In the genomic region with DNA sequence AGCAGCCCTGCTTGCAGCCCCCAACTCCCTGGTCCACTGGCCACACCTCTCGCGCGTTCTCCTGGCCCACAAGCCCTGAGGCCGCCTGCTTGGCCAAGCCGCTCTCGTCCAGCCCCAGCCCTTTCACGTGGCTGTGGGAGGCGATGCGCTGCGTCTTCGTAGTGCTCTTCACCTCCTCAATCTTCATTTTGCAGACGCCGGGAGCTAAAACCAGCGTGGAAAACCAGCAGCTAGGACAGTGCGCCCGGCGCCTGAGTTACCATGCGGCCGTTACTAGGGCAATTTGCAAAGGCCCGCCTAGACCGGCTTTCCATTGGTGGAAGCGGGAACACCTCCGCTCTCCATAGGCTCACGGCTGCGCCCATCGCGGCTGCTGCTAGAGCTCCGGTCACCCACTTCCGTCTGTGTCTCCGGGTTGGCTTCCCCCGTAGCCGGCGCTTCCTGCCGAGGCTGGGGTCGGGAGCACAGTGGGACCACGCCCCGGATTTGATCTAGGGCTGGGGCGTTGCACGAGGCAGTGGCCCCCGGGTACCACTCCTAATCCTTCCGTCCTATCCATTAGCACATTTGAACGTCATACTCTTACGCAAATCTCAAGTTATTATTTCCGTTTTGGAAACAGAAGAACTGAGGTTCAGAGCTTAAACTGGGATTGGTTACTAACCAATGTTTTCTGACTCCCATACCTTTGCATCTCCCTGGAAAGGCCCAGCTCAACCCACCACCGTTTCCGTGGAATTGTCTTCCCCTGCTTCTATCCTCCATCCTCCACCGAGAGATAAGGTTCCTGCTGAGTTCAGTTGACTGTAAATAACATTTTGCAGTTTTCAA, we compare ENCODE assay signal across 8 cellular contexts. TPM values are rescaled to one million over a fixed set of nuclear protein-coding genes. Genes with fewer than 3 reads are reported as not detected.
DNase-seq lines count a peak whose midpoint lies in the region; FAIRE-seq and TF ChIP-seq lines count a peak whose summit lies in the region.

Gene RUVBL1, minus strand, starts transcription at position 275 of the 831 bp plus-strand sequence. Its CDS starts 88 bp downstream, at position 187.

- H3K36me3 Mint-ChIP-seq in activated naive CD4-positive, alpha-beta T cell treated with anti-CD3 and anti-CD28 coated beads for 36 hours (ENCODE audit: low read depth), result peaks cover 19% of the 10 kb centered on the region

- peaks cover 29% of the 10 kb centered on the region for H3K4me1 Mint-ChIP-seq in activated naive CD4-positive, alpha-beta T cell treated with anti-CD3 and anti-CD28 coated beads for 36 hours (ENCODE audit: low read depth)

- H3K4me3 Mint-ChIP-seq in activated naive CD4-positive, alpha-beta T cell treated with anti-CD3 and anti-CD28 coated beads for 36 hours, result peak within 1 kb of the TSS; percentile 93

- CTCF ChIA-PET in activated naive CD4-positive, alpha-beta T cell treated with anti-CD3 and anti-CD28 coated beads for 36 hours (lab: Charles Lee), result interaction anchor here (1.1 to 2.3 kb wide), 6 partner anchors 10 to 494 kb away, joined by 3 to 11 read pairs (median 5); no protein-coding TSS in a partner anchor

- H3K4me3 ChIP-seq in HFF-Myc (replicated peaks; ENCODE audit: low read depth, low read length) (peak within 1 kb of the TSS; percentile 88), neutrophil (ENCODE audit: low read depth in 1 of 2, low read length in 1 of 2) (peak within 1 kb of the TSS; percentile 66 to 75)

- intact Hi-C loops in activated naive CD4-positive, alpha-beta T cell treated with anti-CD3 and anti-CD28 coated beads for 36 hours (cut with micrococcal nuclease), result loop anchor here (1.0 to 5.0 kb wide), 6 partner anchors 11 to 526 kb away; partner anchors contain the start of genes ABTB1, EEFSEC, MCM2 and SEC61A1

- no peaks in the 10 kb centered on the region for H3K9me3 ChIP-seq in neutrophil

- H3K27ac ChIP-seq in neutrophil (peak within 1 kb of the TSS; percentile 78), substantia nigra (ENCODE audit: low read depth, low read length, poor library complexity, severe bottlenecking) (peak within 1 kb of the TSS; percentile 66)

- DNase-seq in GM03348 (ENCODE audit: low spot score) (peak; percentile 99), HFF-Myc (ENCODE audit: extremely low read depth, low read depth) (peak; percentile 97), NAMALWA (ENCODE audit: low spot score) (peak; percentile 98), SK-N-DZ (ENCODE audit: low spot score) (peak; percentile 98), frontal cortex (ENCODE audit: low spot score in 2 of 2) (peak; percentile 83 to 97), substantia nigra (lab: John Stamatoyannopoulos, UW) (peak; percentile 52 to 98 (median 95))
- DNase-seq in activated naive CD4-positive, alpha-beta T cell treated with anti-CD3 and anti-CD28 coated beads for 36 hours, result peak; percentile 99

- H3K27ac Mint-ChIP-seq in activated naive CD4-positive, alpha-beta T cell treated with anti-CD3 and anti-CD28 coated beads for 36 hours, result peak within 1 kb of the TSS; percentile 86

- no peaks in the 10 kb centered on the region for H3K36me3 ChIP-seq in neutrophil

- TF ChIP-seq CTCF in HFF-Myc (IDR thresholded peaks at IDR 0.05; ENCODE audit: low read depth, low read length, missing control alignments), result no peak
- peak; percentile 29 for TF ChIP-seq CTCF in neutrophil (IDR thresholded peaks at IDR 0.05)

- H3K9me3 Mint-ChIP-seq in activated naive CD4-positive, alpha-beta T cell treated with anti-CD3 and anti-CD28 coated beads for 36 hours, result no peaks in the 10 kb centered on the region

- H3K27me3 ChIP-seq in neutrophil, result no peaks in the 10 kb centered on the region

- FAIRE-seq in frontal cortex (lab: Jason Lieb, UNC), result no peak

- no peaks in the 10 kb centered on the region for H3K27me3 Mint-ChIP-seq in activated naive CD4-positive, alpha-beta T cell treated with anti-CD3 and anti-CD28 coated beads for 36 hours (ENCODE audit: low read depth)

- peaks cover 13 to 19% of the 10 kb centered on the region in 2 experiments for H3K4me1 ChIP-seq in neutrophil (ENCODE audit: control insufficient read depth in 1 of 2, insufficient read depth in 1 of 2, low read depth in 1 of 2, low read length in 1 of 2)

RNA-seq across cellular contexts. Expression of gene RUVBL1, which starts in this region (rescaled TPM):
- polyA plus RNA-seq in SK-N-DZ (2014; cell fraction: cytosol; rRNA removed), result 258 and 297 TPM in 2 replicates
- 86.8 and 137 TPM in 2 replicates for polyA plus RNA-seq in SK-N-DZ (2014; cell fraction: nucleus; rRNA removed)
- total RNA-seq in activated naive CD4-positive, alpha-beta T cell treated with anti-CD3 and anti-CD28 coated beads for 36 hours, result 10 to 100 TPM; 71.6 to 73.1 TPM
- total RNA-seq in frontal cortex, result 61.1 TPM

Comparison
In these comparisons a context has a peak if more than half of its experiments do, and no peak if none do; other contexts are left out.
1. Peak in every context shown above with its lines: DNase-seq, H3K4me3 ChIP-seq and H3K27ac ChIP-seq.